Comparison of ENCODE assay signal across 22 cellular contexts in the genomic region with DNA sequence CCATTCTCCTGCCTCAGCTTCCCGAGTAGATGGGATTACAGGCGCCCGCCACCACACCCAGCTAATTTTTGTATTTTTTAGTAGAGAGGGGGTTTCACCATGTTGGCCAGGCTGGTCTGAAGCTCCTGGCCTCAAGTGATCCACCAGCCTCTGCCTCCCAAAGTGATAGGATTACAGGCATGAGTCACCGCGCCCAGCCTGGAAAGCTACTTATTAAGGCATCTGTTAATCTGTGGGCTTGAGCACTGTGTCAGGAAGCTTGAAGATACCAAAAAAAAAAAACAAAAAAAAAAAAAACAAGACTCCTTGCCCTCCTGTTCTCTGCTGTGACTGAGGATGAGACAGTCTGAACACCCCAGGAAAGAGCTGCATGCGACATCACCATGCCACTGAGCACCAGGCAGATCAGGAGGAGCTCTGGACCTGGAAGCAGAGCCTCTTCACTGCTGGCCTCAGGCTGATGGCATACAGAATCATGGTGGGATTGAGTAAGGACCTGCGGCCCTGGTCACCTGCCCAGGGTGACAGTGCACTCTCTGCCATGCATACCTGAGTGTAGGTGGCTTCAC.
A peak's percentile ranks its signal among the peaks of the same experiment; 100 is the strongest.
DNase-seq lines count a peak whose midpoint lies in the region; ATAC-seq and TF ChIP-seq lines count a peak whose summit lies in the region.
"Had no signal": no experiment of that assay in that cellular context is flagged by ENCODE, and none has a peak within 500 bp of the region (broad histone marks: within the 10 kb centered on the region; RNA-seq: fewer than 3 reads in every experiment).

No MANE protein-coding gene starts in this region.

- no peak overlapping the region for H3K27ac Mint-ChIP-seq in naive thymus-derived CD4-positive, alpha-beta T cell
- H3K27ac Mint-ChIP-seq: activated naive CD4-positive, alpha-beta T cell treated with anti-CD3 and anti-CD28 coated beads for 36 hours had no signal

- H3K36me3 Mint-ChIP-seq in naive thymus-derived CD4-positive, alpha-beta T cell = peaks cover 0 to 9% (median 0%) of the 10 kb centered on the region in 5 donors
- H3K36me3 Mint-ChIP-seq: naive thymus-derived CD8-positive, alpha-beta T cell had no signal

- no peaks in the 10 kb centered on the region for H3K27me3 Mint-ChIP-seq in naive thymus-derived CD4-positive, alpha-beta T cell

- no peak for ATAC-seq in naive thymus-derived CD4-positive, alpha-beta T cell
- ATAC-seq: HCT116; lower lobe of right lung; naive thymus-derived CD8-positive, alpha-beta T cell had no signal

- TF ChIP-seq CTCF in epithelial cell of esophagus (IDR thresholded peaks at IDR 0.05; ENCODE audit: insufficient read depth, low read depth, low read length, missing control alignments) (no peak), smooth muscle cell (IDR thresholded peaks at IDR 0.05; ENCODE audit: borderline replicate concordance, insufficient read depth, poor library complexity, severe bottlenecking) (no peak), prostate gland (IDR thresholded peaks at IDR 0.05) (no peak)

- POLR2A ChIA-PET in naive thymus-derived CD4-positive, alpha-beta T cell (lab: Charles Lee) = no interaction called here

- H3K27me3 ChIP-seq in smooth muscle cell (ENCODE audit: low read depth) = no peaks in the 10 kb centered on the region
- H3K27me3 ChIP-seq in naive thymus-derived CD4-positive, alpha-beta T cell (ENCODE audit: control insufficient read depth in 2 of 2, insufficient read depth in 2 of 2, low read length in 2 of 2) = no peaks in the 10 kb centered on the region
- no peaks in the 10 kb centered on the region for H3K27me3 ChIP-seq in prostate gland (replicated peaks; ENCODE audit: insufficient read depth)
- H3K27me3 ChIP-seq: thyroid gland had no signal

- TF ChIP-seq POLR2A in prostate gland (IDR thresholded peaks at IDR 0.05) = no peak

- intact Hi-C loops in naive thymus-derived CD4-positive, alpha-beta T cell (cut with micrococcal nuclease) = no loop called here
- intact Hi-C loops in prostate gland (cut with DNase I) = no loop called here

- no peaks in the 10 kb centered on the region for H3K4me1 ChIP-seq in smooth muscle cell (ENCODE audit: low read depth)
- no peaks in the 10 kb centered on the region for H3K4me1 ChIP-seq in naive thymus-derived CD4-positive, alpha-beta T cell (ENCODE audit: control insufficient read depth in 2 of 2, insufficient read depth in 2 of 2, low read length in 2 of 2)
- no peaks in the 10 kb centered on the region for H3K4me1 ChIP-seq in prostate gland (replicated peaks)
- H3K4me1 ChIP-seq: lower lobe of right lung, parathyroid adenoma had no signal

- CTCF ChIA-PET in naive thymus-derived CD4-positive, alpha-beta T cell (lab: Charles Lee) = no interaction called here

- DNase-seq in ELR (ENCODE audit: low read depth) = peak; percentile 48
- DNase-seq in NCI-H524 (lab: John Stamatoyannopoulos, UW) = peak; percentile 94 to 97
- peak; percentile 27 for DNase-seq in epithelial cell of esophagus (ENCODE audit: low read depth)
- DNase-seq in smooth muscle cell (lab: John Stamatoyannopoulos, UW; ENCODE audit: unreplicated experiment) = peak; percentile 10
- DNase-seq in naive thymus-derived CD4-positive, alpha-beta T cell = no peak
- no peak for DNase-seq in prostate gland (ENCODE audit: low spot score)
- no peak for DNase-seq in activated gamma-delta T cell (lab: John Stamatoyannopoulos, UW)
- DNase-seq: activated naive CD4-positive, alpha-beta T cell treated with anti-CD3 and anti-CD28 coated beads for 36 hours; activated T-cell treated with anti-CD3 and anti-CD28 coated beads for 4 hours; cortex of kidney; DMS79; glutamatergic neuron; lower lobe of right lung; naive thymus-derived CD8-positive, alpha-beta T cell; NCI-H1694; OCI-M1; small intestine had no signal

- no peaks in the 10 kb centered on the region for H3F3A ChIP-seq in smooth muscle cell (ENCODE audit: low read depth)

- no peak overlapping the region for H3K4me3 Mint-ChIP-seq in naive thymus-derived CD4-positive, alpha-beta T cell
- H3K4me3 Mint-ChIP-seq: activated naive CD4-positive, alpha-beta T cell treated with anti-CD3 and anti-CD28 coated beads for 36 hours; naive thymus-derived CD8-positive, alpha-beta T cell had no signal

- H3K4me3 ChIP-seq in epithelial cell of esophagus (ENCODE audit: low read length) (no peak overlapping the region), smooth muscle cell (no peak overlapping the region), prostate gland (no peak overlapping the region)
- H3K4me3 ChIP-seq in naive thymus-derived CD4-positive, alpha-beta T cell (ENCODE audit: low read length) = no peak overlapping the region
- H3K4me3 ChIP-seq: lower lobe of right lung, SK-N-MC, thyroid gland had no signal

- no peak overlapping the region for H3K9ac ChIP-seq in smooth muscle cell (ENCODE audit: low read depth)
- H3K9ac ChIP-seq: parathyroid adenoma had no signal

- no peaks in the 10 kb centered on the region for H4K20me1 ChIP-seq in smooth muscle cell (ENCODE audit: low read depth)

- H3K9me3 Mint-ChIP-seq in naive thymus-derived CD4-positive, alpha-beta T cell = no peaks in the 10 kb centered on the region
- H3K9me3 Mint-ChIP-seq: activated naive CD4-positive, alpha-beta T cell treated with anti-CD3 and anti-CD28 coated beads for 36 hours; naive thymus-derived CD8-positive, alpha-beta T cell had no signal

- no peak overlapping the region for H3K4me2 ChIP-seq in smooth muscle cell

- H3K79me2 ChIP-seq in smooth muscle cell (ENCODE audit: low read depth) = no peaks in the 10 kb centered on the region
- H3K79me2 ChIP-seq: parathyroid adenoma had no signal

- peaks cover 0 to 6% (median 4%) of the 10 kb centered on the region in 7 donors for H3K4me1 Mint-ChIP-seq in naive thymus-derived CD4-positive, alpha-beta T cell

- H3K27ac ChIP-seq in smooth muscle cell (ENCODE audit: low read depth) (no peak overlapping the region), prostate gland (no peak overlapping the region)
- no peak overlapping the region for H3K27ac ChIP-seq in naive thymus-derived CD4-positive, alpha-beta T cell (ENCODE audit: low read depth, low read length)
- H3K27ac ChIP-seq: C4-2B, lower lobe of right lung, parathyroid adenoma, SK-N-MC had no signal

- no peak overlapping the region for H2AFZ ChIP-seq in smooth muscle cell (ENCODE audit: low read depth)
- H2AFZ ChIP-seq: parathyroid adenoma had no signal

- H3K9me3 ChIP-seq in smooth muscle cell (replicated peaks; ENCODE audit: low read depth) (no peaks in the 10 kb centered on the region), prostate gland (no peaks in the 10 kb centered on the region)
- H3K9me3 ChIP-seq in naive thymus-derived CD4-positive, alpha-beta T cell (ENCODE audit: control insufficient read depth in 2 of 3, low read length in 3 of 3) = no peaks in the 10 kb centered on the region
- H3K9me3 ChIP-seq: lower lobe of right lung, thyroid gland had no signal

- no peaks in the 10 kb centered on the region for H3K36me3 ChIP-seq in smooth muscle cell (ENCODE audit: low read depth)
- H3K36me3 ChIP-seq in naive thymus-derived CD4-positive, alpha-beta T cell (ENCODE audit: control insufficient read depth in 2 of 3, insufficient read depth in 3 of 3, low read length in 3 of 3) = no peaks in the 10 kb centered on the region
- H3K36me3 ChIP-seq in prostate gland = no peaks in the 10 kb centered on the region
- H3K36me3 ChIP-seq: thyroid gland had no signal

- WGBS in smooth muscle cell (ENCODE audit: low lambda C conversion rate) = 60% methylated on average over 7 of the region's 7 CpGs
- WGBS in prostate gland = 96% methylated on average over 7 of the region's 7 CpGs

Comparison
In these comparisons a context has a peak if more than half of its experiments do, and no peak if none do; other contexts are left out.
1. DNase-seq: peak in ELR (single experiment), NCI-H524 (2 of 2), epithelial cell of esophagus (single experiment) and smooth muscle cell (single experiment); none in naive thymus-derived CD4-positive, alpha-beta T cell (0 of 9), prostate gland (single experiment) and activated gamma-delta T cell (single experiment).